8 cellular contexts compared by ENCODE assay signal in the genomic region with DNA sequence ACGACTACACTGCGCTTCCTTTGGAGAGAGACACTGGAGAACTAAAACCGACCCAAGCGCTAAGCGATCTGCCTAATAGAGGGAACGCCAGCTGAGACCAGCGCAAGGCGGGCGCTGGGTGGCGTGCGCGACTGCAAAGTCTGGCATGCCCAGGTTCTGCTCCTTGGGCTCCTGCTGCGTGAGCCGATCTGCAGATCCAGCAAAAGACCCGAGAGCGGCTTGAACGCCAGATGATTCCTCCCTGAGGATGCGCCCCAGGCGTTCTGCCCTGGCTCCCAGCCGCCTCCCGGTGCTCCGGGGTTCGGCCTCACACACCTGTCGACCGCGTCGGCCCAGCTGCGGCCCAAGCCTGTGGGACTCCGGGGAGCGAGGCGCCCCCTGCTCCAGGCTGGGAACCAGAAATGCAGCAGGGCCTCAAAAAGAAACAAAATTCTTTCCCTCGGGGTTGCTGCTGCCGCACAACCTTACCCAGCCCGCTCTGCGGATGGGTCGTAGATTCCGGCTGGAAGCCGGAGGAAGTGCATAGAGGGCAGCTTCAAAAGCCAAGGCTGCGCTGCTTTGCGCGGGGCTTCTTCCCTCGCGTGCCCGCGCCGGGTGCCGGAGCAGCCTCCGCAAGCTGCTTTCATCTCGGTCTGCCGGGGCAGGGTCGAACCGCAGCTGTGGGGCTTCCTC. TPM values are rescaled to one million over a fixed set of nuclear protein-coding genes. Genes with fewer than 3 reads are reported as not detected.
DNase-seq lines count a peak whose midpoint lies in the region; ATAC-seq lines count a peak whose summit lies in the region.

No MANE protein-coding gene starts in this region.

- CTCF ChIA-PET in activated naive CD4-positive, alpha-beta T cell treated with anti-CD3 and anti-CD28 coated beads for 36 hours (lab: Charles Lee), result interaction anchor here (0.6 to 2.5 kb wide), 17 partner anchors 16 to 691 kb away, joined by 3 to 43 read pairs (median 4); no protein-coding TSS in a partner anchor

- DNase-seq in EL, result peak; percentile 79
- DNase-seq in Jurkat, Clone E6-1 (ENCODE audit: low read depth, low spot score), result peak; percentile 71
- DNase-seq in RPMI7951 (ENCODE audit: low read depth), result peak; percentile 42
- DNase-seq in activated naive CD4-positive, alpha-beta T cell treated with anti-CD3 and anti-CD28 coated beads for 36 hours, result peak; percentile 83
- DNase-seq in Right ventricle myocardium superior, result peak; percentile 80
- DNase-seq in posterior vena cava (ENCODE audit: low spot score), result peak; percentile 90
- DNase-seq in mesenteric fat pad (ENCODE audit: low spot score), result no peak

- H3K4me3 Mint-ChIP-seq in activated naive CD4-positive, alpha-beta T cell treated with anti-CD3 and anti-CD28 coated beads for 36 hours, result peak overlapping the region; percentile 76

- no peak overlapping the region for H3K27ac Mint-ChIP-seq in activated naive CD4-positive, alpha-beta T cell treated with anti-CD3 and anti-CD28 coated beads for 36 hours

- peak overlapping the region; percentile 59 for H3K4me3 ChIP-seq in Jurkat, Clone E6-1 (ENCODE audit: low read length)

- peak; percentile 96 for ATAC-seq in GM21723 (IDR thresholded peaks at IDR 0.05; ENCODE audit: unreplicated experiment)
- peak; percentile 97 for ATAC-seq in Right ventricle myocardium superior (ENCODE audit: poor library complexity)

- peaks cover 18% of the 10 kb centered on the region for H3K4me1 Mint-ChIP-seq in activated naive CD4-positive, alpha-beta T cell treated with anti-CD3 and anti-CD28 coated beads for 36 hours (ENCODE audit: low read depth)

- peaks cover 64% of the 10 kb centered on the region for H3K27me3 Mint-ChIP-seq in activated naive CD4-positive, alpha-beta T cell treated with anti-CD3 and anti-CD28 coated beads for 36 hours (ENCODE audit: low read depth)

- intact Hi-C loops in activated naive CD4-positive, alpha-beta T cell treated with anti-CD3 and anti-CD28 coated beads for 36 hours (cut with micrococcal nuclease), result loop anchor here (1.0 to 5.0 kb wide), 7 partner anchors 23 to 509 kb away; no protein-coding TSS in a partner anchor
- intact Hi-C loops in Right ventricle myocardium superior (cut with DNase I), result loop anchor here (10.0 kb wide), 1 partner anchor 156 kb away; no protein-coding TSS in a partner anchor
- intact Hi-C loops in posterior vena cava (cut with DNase I), result loop anchor here in 1 of 2 donors (10.0 kb wide), 1 partner anchor 156 kb away; no protein-coding TSS in a partner anchor

- H3K36me3 Mint-ChIP-seq in activated naive CD4-positive, alpha-beta T cell treated with anti-CD3 and anti-CD28 coated beads for 36 hours (ENCODE audit: low read depth), result no peaks in the 10 kb centered on the region

- H3K9me3 Mint-ChIP-seq in activated naive CD4-positive, alpha-beta T cell treated with anti-CD3 and anti-CD28 coated beads for 36 hours, result no peaks in the 10 kb centered on the region

RNA-seq across cellular contexts. Expression of gene PRDM13, which starts 17.9 kb away (rescaled TPM):
- 3.1 TPM for polyA plus RNA-seq in Jurkat, Clone E6-1 (2012; ENCODE audit: insufficient read depth, insufficient read length)
- under 0.01 TPM in 1 of 2 replicates, not detected in the other for total RNA-seq in RPMI7951 (2014; rRNA removed; shearing (Covaris generic))
- not detected for total RNA-seq in activated naive CD4-positive, alpha-beta T cell treated with anti-CD3 and anti-CD28 coated beads for 36 hours
- total RNA-seq in Right ventricle myocardium superior (not detected), posterior vena cava (not detected), mesenteric fat pad (not detected)

RNA-seq across cellular contexts. Expression of gene CCNC, which starts 20.3 kb away (rescaled TPM):
- 63.7 TPM for polyA plus RNA-seq in Jurkat, Clone E6-1 (2012; ENCODE audit: insufficient read depth, insufficient read length)
- 135 and 138 TPM in 2 replicates for total RNA-seq in RPMI7951 (2014; rRNA removed; shearing (Covaris generic))
- total RNA-seq in activated naive CD4-positive, alpha-beta T cell treated with anti-CD3 and anti-CD28 coated beads for 36 hours, result 10 to 100 TPM; 51.6 to 51.8 TPM
- 19.3 TPM for total RNA-seq in Right ventricle myocardium superior
- total RNA-seq in posterior vena cava, result 10 to 100 TPM; 32.3 to 41.4 TPM
- 45.3 TPM for total RNA-seq in mesenteric fat pad
